Comparison of ENCODE assay signal across 8 cellular contexts in genomic region chr1:99849413-99849743, GRCh38. TPM values are rescaled to one million over a fixed set of nuclear protein-coding genes. Genes with fewer than 3 reads are reported as not detected.
DNase-seq lines count a peak whose midpoint lies in the region; ATAC-seq and TF ChIP-seq lines count a peak whose summit lies in the region.

No MANE protein-coding gene starts in this region.

- BruUV-seq in PC-9 (replicated peaks; lab: Mats Ljungman, UMichigan), result TSS peak; percentile 96

- intact Hi-C loops in PC-9 (cut with micrococcal nuclease; ENCODE audit: unreplicated experiment), result no loop called here

- peaks cover 9% of the 10 kb centered on the region; the same call in 1 of the 2 replicates for H3F3A ChIP-seq in PC-9 (ENCODE audit: insufficient read depth, low read depth)

- peak overlapping the region; percentile 100 for H2AFZ ChIP-seq in PC-9

- no peaks in the 10 kb centered on the region for H3K9me2 ChIP-seq in PC-9 (ENCODE audit: insufficient read depth)

- H4K20me1 ChIP-seq in PC-9 (ENCODE audit: insufficient read depth), result no peaks in the 10 kb centered on the region

- H3K27me3 ChIP-seq in PC-9 (ENCODE audit: insufficient read depth, low read depth) (no peaks in the 10 kb centered on the region), duodenal mucosa (ENCODE audit: control insufficient read depth in 1 of 2, insufficient read depth in 2 of 2, low read length in 2 of 2) (no peaks in the 10 kb centered on the region), muscle layer of duodenum (ENCODE audit: low read depth, low read length) (no peaks in the 10 kb centered on the region)

- H3K36me3 ChIP-seq in PC-9 (ENCODE audit: low read depth), result no peaks in the 10 kb centered on the region
- H3K36me3 ChIP-seq in duodenal mucosa (ENCODE audit: control insufficient read depth in 1 of 2, insufficient read depth in 2 of 2, low read length in 2 of 2), result no peaks in the 10 kb centered on the region
- H3K36me3 ChIP-seq in muscle layer of duodenum (ENCODE audit: control insufficient read depth in 1 of 2, insufficient read depth in 2 of 2, low read length in 2 of 2), result no peaks in the 10 kb centered on the region

- CTCF ChIA-PET in PC-9 (lab: Charles Lee), result no interaction called here

- POLR2A ChIA-PET in PC-9 (lab: Charles Lee; ENCODE audit: unreplicated experiment), result interaction anchor here (0.6 kb wide), 1 partner anchor 102 kb away, joined by 3 read pairs; no protein-coding TSS in a partner anchor

- no peak for ATAC-seq in GM21576 (IDR thresholded peaks at IDR 0.05; ENCODE audit: unreplicated experiment)

- peak overlapping the region; percentile 79 to 85 for H3K9ac ChIP-seq in duodenal mucosa (ENCODE audit: low read depth in 1 of 2, low read length in 2 of 2)

- peaks cover 20% of the 10 kb centered on the region for H3K4me1 ChIP-seq in PC-9 (replicated peaks; ENCODE audit: insufficient read depth)
- peaks cover 5% of the 10 kb centered on the region in 2 donors for H3K4me1 ChIP-seq in duodenal mucosa (ENCODE audit: control insufficient read depth in 1 of 2, insufficient read depth in 2 of 2, low read length in 2 of 2)
- peaks cover 0 to 26% of the 10 kb centered on the region in 2 donors for H3K4me1 ChIP-seq in muscle layer of duodenum (ENCODE audit: control insufficient read depth in 1 of 2, insufficient read depth in 2 of 2, low read length in 2 of 2)

- H3K4me3 ChIP-seq in HFF-Myc (replicated peaks; ENCODE audit: low read depth, low read length), result peak overlapping the region; percentile 73
- peak overlapping the region; percentile 76 for H3K4me3 ChIP-seq in PC-9
- H3K4me3 ChIP-seq in duodenal mucosa (ENCODE audit: low read depth in 1 of 2, low read length in 2 of 2), result peak overlapping the region; percentile 98 to 99
- H3K4me3 ChIP-seq in muscle layer of duodenum (ENCODE audit: low read depth in 1 of 2, low read length in 2 of 2), result peak overlapping the region; percentile 92 to 96

- H3K79me2 ChIP-seq in PC-9 (ENCODE audit: low read depth), result peaks cover 16% of the 10 kb centered on the region

- DNase-seq in DMS53 treated with DMSO at 0.1 percent for 48 hours (lab: John Stamatoyannopoulos, UW; ENCODE audit: unreplicated experiment) (peak; percentile 47), HFF-Myc (ENCODE audit: extremely low read depth, low read depth) (no peak), PC-9 (no peak), cortex of kidney (lab: John Stamatoyannopoulos, UW) (no peak), MV-4-11 (lab: John Stamatoyannopoulos, UW) (no peak)

- H3K9me3 ChIP-seq in PC-9 (ENCODE audit: insufficient read depth, low read depth) (no peaks in the 10 kb centered on the region), duodenal mucosa (ENCODE audit: control insufficient read depth in 1 of 2, low read length in 2 of 2) (no peaks in the 10 kb centered on the region), muscle layer of duodenum (ENCODE audit: control insufficient read depth in 1 of 2, low read length in 2 of 2) (no peaks in the 10 kb centered on the region)

- no peak for TF ChIP-seq CTCF in HFF-Myc (IDR thresholded peaks at IDR 0.05; ENCODE audit: low read depth, low read length, missing control alignments)
- no peak for TF ChIP-seq CTCF in PC-9 (conservative IDR thresholded peaks at IDR 0.05)

- H3K27ac ChIP-seq in PC-9 (peak overlapping the region; percentile 66), duodenal mucosa (ENCODE audit: low read depth, low read length) (no peak overlapping the region), muscle layer of duodenum (ENCODE audit: low read length) (peak overlapping the region; percentile 49)

- peak overlapping the region; percentile 86 for H3K4me2 ChIP-seq in PC-9

RNA-seq across cellular contexts. Expression of gene AGL, which starts 0.8 kb away (rescaled TPM):
- total RNA-seq in PC-9 (2021), result 13.2 and 15.7 TPM in 2 replicates
